9 cellular contexts compared by ENCODE assay signal in the genomic region with DNA sequence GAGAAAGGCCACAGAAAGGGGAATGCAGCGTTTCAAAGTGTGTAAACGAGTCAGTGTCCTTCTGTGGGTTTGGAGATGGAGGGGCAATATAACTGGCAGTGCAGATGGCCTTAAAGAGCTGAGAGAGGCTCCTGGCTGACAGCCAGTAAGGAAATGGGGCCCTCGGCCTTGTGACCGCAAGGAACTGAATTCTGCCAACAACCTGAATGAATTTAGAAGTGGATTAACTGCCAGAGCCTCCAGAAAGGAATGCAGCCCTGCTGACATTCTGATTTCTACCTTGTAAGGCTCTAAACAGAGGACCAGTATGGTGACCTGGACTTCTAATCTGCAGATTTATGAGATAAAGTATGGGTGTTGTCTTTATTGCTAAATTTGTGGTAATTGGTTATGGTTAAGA. TPM values are rescaled to one million over a fixed set of nuclear protein-coding genes. Genes with fewer than 3 reads are reported as not detected.
DNase-seq lines count a peak whose midpoint lies in the region; ATAC-seq, FAIRE-seq and TF ChIP-seq lines count a peak whose summit lies in the region.
"Had no signal": no experiment of that assay in that cellular context is flagged by ENCODE, and none has a peak within 500 bp of the region (broad histone marks: within the 10 kb centered on the region; RNA-seq: fewer than 3 reads in every experiment).

No MANE protein-coding gene starts in this region.

- no peak overlapping the region for H3K4me3 Mint-ChIP-seq in osteocyte (ENCODE audit: unreplicated experiment)
- no peak overlapping the region for H3K4me3 Mint-ChIP-seq in activated CD8-positive, alpha-beta memory T cell treated with anti-CD3 and anti-CD28 coated beads, Interleukin-2, amount 10 ng/mL, durations not matched to agents 7 days and 5 days

- H3K9me3 Mint-ChIP-seq in osteocyte (ENCODE audit: unreplicated experiment): no peaks in the 10 kb centered on the region
- H3K9me3 Mint-ChIP-seq in activated CD8-positive, alpha-beta memory T cell treated with anti-CD3 and anti-CD28 coated beads, Interleukin-2, amount 10 ng/mL, durations not matched to agents 7 days and 5 days (ENCODE audit: low read depth): no peaks in the 10 kb centered on the region

- H3K27me3 ChIP-seq in brain microvascular endothelial cell (replicated peaks): no peaks in the 10 kb centered on the region

- in situ Hi-C loops in brain microvascular endothelial cell (cut with HindIII; ENCODE audit: low pct_ligation_motif_present, low sequenced_read_pairs): no loop called here

- H3K4me1 Mint-ChIP-seq in osteocyte (ENCODE audit: unreplicated experiment): peaks cover 62% of the 10 kb centered on the region
- H3K4me1 Mint-ChIP-seq in activated CD8-positive, alpha-beta memory T cell treated with anti-CD3 and anti-CD28 coated beads, Interleukin-2, amount 10 ng/mL, durations not matched to agents 7 days and 5 days: no peaks in the 10 kb centered on the region

- no peak for ATAC-seq in omental fat pad (ENCODE audit: low FRiP score)
- ATAC-seq in HG02571 (IDR thresholded peaks at IDR 0.05; ENCODE audit: unreplicated experiment): no peak
- ATAC-seq in activated CD8-positive, alpha-beta memory T cell treated with anti-CD3 and anti-CD28 coated beads, Interleukin-2, amount 10 ng/mL, durations not matched to agents 7 days and 5 days: no peak

- CTCF ChIA-PET in activated CD8-positive, alpha-beta memory T cell treated with anti-CD3 and anti-CD28 coated beads, Interleukin-2, amount 10 ng/mL, durations not matched to agents 7 days and 5 days (lab: Charles Lee): no interaction called here

- H3K27ac ChIP-seq in brain microvascular endothelial cell: no peak overlapping the region

- peak overlapping the region; percentile 77 for H3K27ac Mint-ChIP-seq in osteocyte (ENCODE audit: unreplicated experiment)
- no peak overlapping the region for H3K27ac Mint-ChIP-seq in activated CD8-positive, alpha-beta memory T cell treated with anti-CD3 and anti-CD28 coated beads, Interleukin-2, amount 10 ng/mL, durations not matched to agents 7 days and 5 days

- H3K4me3 ChIP-seq in LNCaP clone FGC (ENCODE audit: low read depth, low read length): no peak overlapping the region
- H3K4me3 ChIP-seq in brain microvascular endothelial cell (ENCODE audit: low read depth, low read length): no peak overlapping the region

- H3K27me3 Mint-ChIP-seq in osteocyte (ENCODE audit: unreplicated experiment): no peaks in the 10 kb centered on the region
- H3K27me3 Mint-ChIP-seq in activated CD8-positive, alpha-beta memory T cell treated with anti-CD3 and anti-CD28 coated beads, Interleukin-2, amount 10 ng/mL, durations not matched to agents 7 days and 5 days: peaks cover 21% of the 10 kb centered on the region

- no peak for DNase-seq in GM18507 (ENCODE audit: extremely low spot score, insufficient read length, low read depth)
- DNase-seq in LNCaP clone FGC (ENCODE audit: low read depth): peak; percentile 26
- DNase-seq in brain microvascular endothelial cell: peak; percentile 29
- no peak for DNase-seq in osteocyte (ENCODE audit: extremely low spot score, unreplicated experiment)
- DNase-seq in omental fat pad (ENCODE audit: low spot score): no peak
- DNase-seq in NCI-H526 (lab: John Stamatoyannopoulos, UW): no peak
- no peak for DNase-seq in activated CD8-positive, alpha-beta memory T cell treated with anti-CD3 and anti-CD28 coated beads, Interleukin-2, amount 10 ng/mL, durations not matched to agents 7 days and 5 days
- DNase-seq: left cardiac atrium had no signal

- H3K36me3 ChIP-seq in brain microvascular endothelial cell (replicated peaks): no peaks in the 10 kb centered on the region

- TF ChIP-seq CTCF in LNCaP clone FGC (IDR thresholded peaks at IDR 0.05; ENCODE audit: control insufficient read depth, extremely low read depth, insufficient read depth) (no peak), brain microvascular endothelial cell (IDR thresholded peaks at IDR 0.05; ENCODE audit: low read depth, low read length, missing control alignments) (no peak), osteocyte (IDR thresholded peaks at IDR 0.05) (no peak), omental fat pad (IDR thresholded peaks at IDR 0.05) (no peak)

- no peaks in the 10 kb centered on the region for H3K36me3 Mint-ChIP-seq in osteocyte (ENCODE audit: unreplicated experiment)
- no peaks in the 10 kb centered on the region for H3K36me3 Mint-ChIP-seq in activated CD8-positive, alpha-beta memory T cell treated with anti-CD3 and anti-CD28 coated beads, Interleukin-2, amount 10 ng/mL, durations not matched to agents 7 days and 5 days

- peak; percentile 77 for FAIRE-seq in GM18507 (lab: Jason Lieb, UNC)

RNA-seq across cellular contexts. Expression of a gene that starts 17.5 kb away (rescaled TPM):
- total RNA-seq in osteocyte (874 and 888 TPM in 2 replicates), omental fat pad (10 to 100 TPM in 1 of 4 donors, 1 to 10 TPM in 3; 4.4 to 17.2 (median 6.8) TPM)
- 1 to 10 TPM; 5.4 to 7.0 TPM for total RNA-seq in activated CD8-positive, alpha-beta memory T cell treated with anti-CD3 and anti-CD28 coated beads, Interleukin-2, amount 10 ng/mL, durations not matched to agents 7 days and 5 days

Comparison
In these comparisons a context has a peak if more than half of its experiments do, and no peak if none do; other contexts are left out.
1. DNase-seq: peak in LNCaP clone FGC (single experiment) and brain microvascular endothelial cell (single experiment); none in GM18507 (single experiment), osteocyte (single experiment), omental fat pad (single experiment), NCI-H526 (0 of 2) and activated CD8-positive, alpha-beta memory T cell treated with anti-CD3 and anti-CD28 coated beads, Interleukin-2, amount 10 ng/mL, durations not matched to agents 7 days and 5 days (single experiment).
2. RNA of a gene that starts 17.5 kb away (total RNA-seq): 874 to 888 TPM in osteocyte; 4.4 to 17.2 TPM in omental fat pad and 5.4 to 7.0 TPM in activated CD8-positive, alpha-beta memory T cell treated with anti-CD3 and anti-CD28 coated beads, Interleukin-2, amount 10 ng/mL, durations not matched to agents 7 days and 5 days; every median in the first group is over 10 times any median in the second.